13 cellular contexts compared by ENCODE assay signal in genomic region chr7:80499350-80499955, GRCh38. TPM values are rescaled to one million over a fixed set of nuclear protein-coding genes. Genes with fewer than 3 reads are reported as not detected.
A peak's percentile ranks its signal among the peaks of the same experiment; 100 is the strongest.
DNase-seq lines count a peak whose midpoint lies in the region; ATAC-seq and TF ChIP-seq lines count a peak whose summit lies in the region.
"Had no signal": no experiment of that assay in that cellular context is flagged by ENCODE, and none has a peak within 500 bp of the region (broad histone marks: within the 10 kb centered on the region; RNA-seq: fewer than 3 reads in every experiment).

No MANE protein-coding gene starts in this region.

- H3K4me3 Mint-ChIP-seq in mesothelial cell of epicardium: no peak overlapping the region
- H3K4me3 Mint-ChIP-seq: activated T-helper 1 cell treated with anti-CD3 and anti-CD28 coated beads, Interleukin-12 subunit alpha, Interleukin-12 subunit beta, Interleukin-2, Interleukin-4 antibody, amounts not matched to agents 30 ng/mL and 10 ng/mL and 1 ng/mL, durations not matched to agents 14 hours and 24 hours and 36 hours; stimulated activated memory B cell treated with anti-CD40 and anti-IgM and Interleukin-4, amounts not matched to agents 10 μg/mL and 1 μg/mL and 100 μg/mL, for 72 hours had no signal

- ATAC-seq in HG03442 (IDR thresholded peaks at IDR 0.05; ENCODE audit: unreplicated experiment) (no peak), GM19455 (IDR thresholded peaks at IDR 0.05; ENCODE audit: unreplicated experiment) (no peak)
- ATAC-seq: stimulated activated memory B cell treated with anti-CD40 and anti-IgM and Interleukin-4, amounts not matched to agents 10 μg/mL and 1 μg/mL and 100 μg/mL, for 72 hours had no signal

- TF ChIP-seq CTCF in AG09309 (IDR thresholded peaks at IDR 0.05; ENCODE audit: control insufficient read depth, insufficient read depth, low read depth, low read length, missing control alignments): no peak
- no peak for TF ChIP-seq CTCF in mesothelial cell of epicardium (IDR thresholded peaks at IDR 0.05; ENCODE audit: unreplicated experiment)

- peaks cover 11% of the 10 kb centered on the region for H3K9me3 Mint-ChIP-seq in mesothelial cell of epicardium
- H3K9me3 Mint-ChIP-seq: activated T-helper 1 cell treated with anti-CD3 and anti-CD28 coated beads, Interleukin-12 subunit alpha, Interleukin-12 subunit beta, Interleukin-2, Interleukin-4 antibody, amounts not matched to agents 30 ng/mL and 10 ng/mL and 1 ng/mL, durations not matched to agents 14 hours and 24 hours and 36 hours had no signal

- peak; percentile 89 for DNase-seq in AG09309 (ENCODE audit: low read depth)
- DNase-seq in NCI-H446 treated with DMSO at 0.1 percent for 48 hours (lab: John Stamatoyannopoulos, UW): peak; percentile 9
- peak; percentile 88 for DNase-seq in epithelial cell of prostate (ENCODE audit: low read depth, low spot score)
- no peak for DNase-seq in mesothelial cell of epicardium (ENCODE audit: low spot score in 2 of 2, unreplicated experiment in 2 of 2)
- DNase-seq in COLO829 (ENCODE audit: low spot score): no peak
- no peak for DNase-seq in activated T-cell treated with anti-CD3 and anti-CD28 coated beads, Interleukin-2, amount 50 U/mL, for 48 hours
- DNase-seq: DND-41, midbrain had no signal

- H3K4me3 ChIP-seq in AG09309 (ENCODE audit: control insufficient read depth, low read depth, low read length): no peak overlapping the region

- H3K27ac Mint-ChIP-seq in mesothelial cell of epicardium: peak overlapping the region; percentile 77
- H3K27ac Mint-ChIP-seq: activated T-helper 1 cell treated with anti-CD3 and anti-CD28 coated beads, Interleukin-12 subunit alpha, Interleukin-12 subunit beta, Interleukin-2, Interleukin-4 antibody, amounts not matched to agents 30 ng/mL and 10 ng/mL and 1 ng/mL, durations not matched to agents 14 hours and 24 hours and 36 hours; stimulated activated memory B cell treated with anti-CD40 and anti-IgM and Interleukin-4, amounts not matched to agents 10 μg/mL and 1 μg/mL and 100 μg/mL, for 72 hours had no signal

- H3K27me3 Mint-ChIP-seq in mesothelial cell of epicardium (ENCODE audit: low read depth): no peaks in the 10 kb centered on the region
- H3K27me3 Mint-ChIP-seq: stimulated activated memory B cell treated with anti-CD40 and anti-IgM and Interleukin-4, amounts not matched to agents 10 μg/mL and 1 μg/mL and 100 μg/mL, for 72 hours had no signal

- H3K27ac ChIP-seq in epithelial cell of prostate: peak overlapping the region; percentile 89

- peaks cover 13% of the 10 kb centered on the region for H3K4me1 Mint-ChIP-seq in mesothelial cell of epicardium
- H3K4me1 Mint-ChIP-seq: stimulated activated memory B cell treated with anti-CD40 and anti-IgM and Interleukin-4, amounts not matched to agents 10 μg/mL and 1 μg/mL and 100 μg/mL, for 72 hours had no signal

- H3K36me3 Mint-ChIP-seq in mesothelial cell of epicardium: no peaks in the 10 kb centered on the region
- H3K36me3 Mint-ChIP-seq: stimulated activated memory B cell treated with anti-CD40 and anti-IgM and Interleukin-4, amounts not matched to agents 10 μg/mL and 1 μg/mL and 100 μg/mL, for 72 hours had no signal

RNA-seq across cellular contexts. Expression of gene GNAT3, which starts 12.4 kb away (rescaled TPM):
- total RNA-seq in mesothelial cell of epicardium: not detected in 3 replicates
- total RNA-seq: activated T-helper 1 cell treated with anti-CD3 and anti-CD28 coated beads, Interleukin-12 subunit alpha, Interleukin-12 subunit beta, Interleukin-2, Interleukin-4 antibody, amounts not matched to agents 30 ng/mL and 10 ng/mL and 1 ng/mL, durations not matched to agents 14 hours and 24 hours and 36 hours; NCI-H460 had no signal

Comparison
In these comparisons a context has a peak if more than half of its experiments do, and no peak if none do; other contexts are left out.
1. DNase-seq: peak in AG09309 (single experiment), NCI-H446 treated with DMSO at 0.1 percent for 48 hours (single experiment) and epithelial cell of prostate (single experiment); none in mesothelial cell of epicardium (0 of 2), COLO829 (single experiment) and activated T-cell treated with anti-CD3 and anti-CD28 coated beads, Interleukin-2, amount 50 U/mL, for 48 hours (0 of 2).